In genomic region chr7:74890158-74891123, GRCh38 we compare ENCODE assay signal across 8 cellular contexts. TPM values are rescaled to one million over a fixed set of nuclear protein-coding genes. Genes with fewer than 3 reads are reported as not detected.
A peak's percentile ranks its signal among the peaks of the same experiment; 100 is the strongest.
DNase-seq lines count a peak whose midpoint lies in the region; ATAC-seq, FAIRE-seq and TF ChIP-seq lines count a peak whose summit lies in the region.
"Not testable (repeated sequence)": the region's sequence is repeated elsewhere in the genome, so short reads cannot be mapped to it uniquely, and the experiment has no call there.

No MANE protein-coding gene starts in this region.

- H2AFZ ChIP-seq in K562 (ENCODE audit: low read depth, low read length) = peak overlapping the region; percentile 94

- FAIRE-seq in K562 (lab: Jason Lieb, UNC) = not testable (repeated sequence)

- H3K4me3 ChIP-seq in K562 = peak overlapping the region; percentile 57

- not testable (repeated sequence) for H3K27me3 Mint-ChIP-seq in type B pancreatic cell

- not testable (repeated sequence) for TF ChIP-seq RAD21 in K562 (CRISPR knock-in tag; conservative IDR thresholded peaks at IDR 0.05 in 1 of 2, IDR thresholded peaks at IDR 0.05 in 1 of 2)

- DNase-seq in NCI-H2227 (lab: John Stamatoyannopoulos, UW; ENCODE audit: unreplicated experiment) (peak; percentile 86), hypothalamus (lab: John Stamatoyannopoulos, UW) (peak in 46 of 51 donors; percentile 17 to 86 (median 66)), renal cortical epithelial cell (ENCODE audit: low read depth) (peak; percentile 46), type B pancreatic cell (ENCODE audit: extremely low spot score, unreplicated experiment) (peak; percentile 90)
- not testable (repeated sequence) for DNase-seq in K562 (ENCODE audit: extremely low read depth in 1 of 4, low spot score in 3 of 4)

- H3K4me2 ChIP-seq in K562 (ENCODE audit: insufficient read depth, low read length) = peak overlapping the region; percentile 78; the same call in 1 of the 2 replicates

- not testable (repeated sequence) for TF ChIP-seq EP300 in K562 (IDR thresholded peaks at IDR 0.05; ENCODE audit: low read length)

- H3K4me1 ChIP-seq in K562 (replicated peaks in 1 of 2; ENCODE audit: control insufficient read depth in 2 of 2, insufficient read depth in 2 of 2, low read length in 2 of 2) = not testable (repeated sequence)

- not testable (repeated sequence) for H3K36me3 Mint-ChIP-seq in type B pancreatic cell

- WGBS in K562 (ENCODE audit: insufficient coverage, low coverage, missing lambda C conversion rate) = 0% methylated on average over 45 of the region's 84 CpGs

- H3K9me1 ChIP-seq in K562 (ENCODE audit: control insufficient read depth, insufficient read depth, low read length) = not testable (repeated sequence)

- not testable (repeated sequence) for H3K9me3 ChIP-seq in K562 (replicated peaks; ENCODE audit: control insufficient read depth, insufficient read depth, low read depth, low read length)

- intact Hi-C loops in K562 (cut with micrococcal nuclease) = not testable (repeated sequence)

- ATAC-seq in GM18511 (IDR thresholded peaks at IDR 0.05; ENCODE audit: unreplicated experiment) (peak; percentile 73), HG03097 (IDR thresholded peaks at IDR 0.05; ENCODE audit: low FRiP score, unreplicated experiment) (peak; percentile 76), K562 (peak; percentile 95)

- TSS peak; percentile 89 for BruUV-seq in K562 (replicated peaks; lab: Mats Ljungman, UMichigan)

- in situ Hi-C loops in K562 (cut with MboI) = loop anchor here (25.0 kb wide), 1 partner anchor 1878 kb away; no protein-coding TSS in a partner anchor

- H3K36me3 ChIP-seq in K562 (ENCODE audit: control insufficient read depth, insufficient read depth, low read length) = not testable (repeated sequence)

- CTCF ChIA-PET in K562 (lab: Yijun Ruan, JAX; ENCODE audit: low intra/inter-chr PET ratio) = not testable (repeated sequence)

- H3K27ac ChIP-seq in VCaP (peak overlapping the region; percentile 73), K562 (ENCODE audit: extremely low read depth, low read depth, low read length) (peak overlapping the region; percentile 84)

- H4K20me1 ChIP-seq in K562 (replicated peaks; ENCODE audit: control insufficient read depth, insufficient read depth, low read length) = not testable (repeated sequence)

- TF ChIP-seq CTCF in VCaP (conservative IDR thresholded peaks at IDR 0.05); K562 (IDR thresholded peaks at IDR 0.05 in 2 of 3, conservative IDR thresholded peaks at IDR 0.05 in 1 of 3; ENCODE audit: insufficient read depth in 2 of 3, low read depth in 1 of 3, low read length in 3 of 3); type B pancreatic cell (conservative IDR thresholded peaks at IDR 0.05): not testable (repeated sequence)

- H3K9me3 Mint-ChIP-seq in type B pancreatic cell = not testable (repeated sequence)

- peak overlapping the region; percentile 87 for H3K4me3 Mint-ChIP-seq in type B pancreatic cell

- peak overlapping the region; percentile 87 for H3K27ac Mint-ChIP-seq in type B pancreatic cell

- peak; percentile 95 for TF ChIP-seq POLR2A in K562 (conservative IDR thresholded peaks at IDR 0.05)

- peak overlapping the region; percentile 63 to 96; a peak in 3 of 4 replicates for H3K9ac ChIP-seq in K562 (ENCODE audit: insufficient read depth in 1 of 2, low read depth in 2 of 2, low read length in 2 of 2)

- not testable (repeated sequence) for H3K27me3 ChIP-seq in K562 (ENCODE audit: control insufficient read depth in 2 of 2, insufficient read depth in 2 of 2, low read length in 2 of 2)

- POLR2A ChIA-PET in K562 (lab: Yijun Ruan, JAX) = not testable (repeated sequence)

- not testable (repeated sequence) for H3K4me1 Mint-ChIP-seq in type B pancreatic cell (ENCODE audit: unreplicated experiment)

- not testable (repeated sequence) for H3K79me2 ChIP-seq in K562 (ENCODE audit: control insufficient read depth, insufficient read depth, low read length)

TF ChIP-seq in K562, 482 proteins besides CTCF, POLR2A, EP300 and RAD21 (continues in another document):
- peak; percentile 48 for TF ChIP-seq NFYB (IDR thresholded peaks at IDR 0.05; ENCODE audit: extremely low read depth, insufficient read length)
- peak; percentile 82 for TF ChIP-seq ZNF384 (IDR thresholded peaks at IDR 0.05; ENCODE audit: low read depth, low read length)
- peak; percentile 64 for TF ChIP-seq TAF7 (tag; IDR thresholded peaks at IDR 0.05)
- peak; percentile 36 for TF ChIP-seq NKRF (IDR thresholded peaks at IDR 0.05; ENCODE audit: borderline replicate concordance)
- TF ChIP-seq KDM2B (CRISPR knock-in tag; IDR thresholded peaks at IDR 0.05) = peak; percentile 83; the same call in 1 of the 2 replicates
- peak; percentile 73 for TF ChIP-seq CXXC5 (CRISPR knock-in tag; IDR thresholded peaks at IDR 0.05)
- peak; percentile 72; the same call in 1 of the 2 replicates for TF ChIP-seq MBD2 (IDR thresholded peaks at IDR 0.05; ENCODE audit: borderline replicate concordance, low read depth)
- peak in 1 of 2 experiments; percentile 40 for TF ChIP-seq AFF1 (IDR thresholded peaks at IDR 0.05; ENCODE audit: low read depth in 1 of 2, partially characterized antibody in 2 of 2)
- TF ChIP-seq ZFX (CRISPR knock-in tag; IDR thresholded peaks at IDR 0.05) = peak; percentile 46; the same call in 1 of the 2 replicates

RNA-seq across cellular contexts. Expression of gene GTF2IRD2, which starts 39.0 kb away (rescaled TPM):
- 7.9 and 8.3 TPM in 2 replicates for total RNA-seq in K562 (2011; cell fraction: chromatin; rRNA removed; ENCODE audit: low replicate concordance)
- 4.0 and 4.3 TPM in 2 replicates for total RNA-seq in K562 (2011; cell fraction: nucleolus; rRNA removed)
- 7.0 and 8.1 TPM in 2 replicates for total RNA-seq in K562 (2011; cell fraction: nucleoplasm; rRNA removed)
- 4.4 and 7.4 TPM in 2 replicates for total RNA-seq in K562 (2014; rRNA removed)
- 1.9 and 2.6 TPM in 2 replicates for total RNA-seq in K562 (2014; rRNA removed; fragmentation: Illumina TruSeq; extraction: Trizol)
- 1.7 and 5.8 TPM in 2 replicates for total RNA-seq in K562 (2015; rRNA removed; fragmentation: Illumina TruSeq; extraction: Trizol)
- total RNA-seq in K562 (2021) = 7.5 and 7.9 TPM in 2 replicates
- polyA plus RNA-seq in K562 (2011; rRNA removed) = 9.7 and 11.0 TPM in 2 replicates
- polyA plus RNA-seq in K562 (2011; cell fraction: cytosol; rRNA removed) = 5.7 and 6.2 TPM in 2 replicates
- 3.9 and 8.2 TPM in 2 replicates for polyA plus RNA-seq in K562 (2011; cell fraction: nucleus; rRNA removed)
- polyA plus RNA-seq in K562 (2012) = 12.6 and 15.2 TPM in 2 replicates
- 3.2 and 5.2 TPM in 2 replicates for polyA plus RNA-seq in K562 (2014; fragmentation: Illumina TruSeq; extraction: Trizol)
- 1 to 10 TPM; 2.1 to 2.3 TPM for polyA plus RNA-seq in K562 (2014; fragmentation: Nextera tagmentation; extraction: Ambion mirVana)
- 7.0 and 8.1 TPM in 2 replicates for polyA plus RNA-seq in K562 (2014; rRNA removed)
- 1.4 and 4.0 TPM in 2 replicates for polyA minus RNA-seq in K562 (2011; rRNA and poly(A)+ RNA removed)
- 1.9 and 3.5 TPM in 2 replicates for polyA minus RNA-seq in K562 (2011; cell fraction: cytosol; rRNA and poly(A)+ RNA removed)
- polyA minus RNA-seq in K562 (2011; cell fraction: nucleus; rRNA and poly(A)+ RNA removed) = 1.2 and 3.2 TPM in 2 replicates
- 1.4 and 6.4 TPM in 2 replicates for total RNA-seq in renal cortical epithelial cell
- 18.6 and 20.6 TPM in 2 replicates for total RNA-seq in type B pancreatic cell (ENCODE audit: low replicate concordance)
